In the genomic region with DNA sequence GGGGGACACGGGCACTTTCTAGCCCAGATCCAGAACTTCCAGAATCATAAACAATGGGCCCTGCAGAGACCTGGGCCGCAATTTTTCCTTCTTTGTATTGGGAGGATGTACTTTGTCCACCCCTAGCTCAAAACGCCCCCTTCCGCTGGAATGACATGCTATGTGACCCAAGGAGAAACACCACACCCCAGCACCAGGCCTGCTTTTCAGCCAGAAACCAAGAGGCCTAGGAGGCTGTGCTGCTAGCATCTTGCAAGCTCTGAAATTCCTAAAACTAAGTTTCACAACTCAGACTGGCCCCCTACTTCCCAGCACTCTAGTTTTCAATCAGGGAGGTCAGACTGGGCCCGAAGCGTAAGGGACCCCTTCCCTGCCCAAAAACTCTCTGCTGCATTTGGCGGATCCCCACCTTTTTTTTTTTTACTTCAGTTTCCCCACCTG, we compare ENCODE assay signal across 8 cellular contexts. TPM values are rescaled to one million over a fixed set of nuclear protein-coding genes. Genes with fewer than 3 reads are reported as not detected.
DNase-seq lines count a peak whose midpoint lies in the region; ATAC-seq and TF ChIP-seq lines count a peak whose summit lies in the region.

No MANE protein-coding gene starts in this region.

- H3K9me3 ChIP-seq in OCI-LY3 (ENCODE audit: insufficient read depth, low read length), result no peaks in the 10 kb centered on the region

- no peaks in the 10 kb centered on the region for H4K20me1 ChIP-seq in OCI-LY3 (ENCODE audit: insufficient read depth, low read length)

- ATAC-seq in HG03565 (IDR thresholded peaks at IDR 0.05; ENCODE audit: unreplicated experiment) (no peak), GM19324 (IDR thresholded peaks at IDR 0.05; ENCODE audit: low FRiP score, unreplicated experiment) (no peak)

- H3K27me3 ChIP-seq in OCI-LY3 (ENCODE audit: low read depth, low read length), result no peaks in the 10 kb centered on the region
- no peaks in the 10 kb centered on the region for H3K27me3 ChIP-seq in brain microvascular endothelial cell (replicated peaks)
- no peaks in the 10 kb centered on the region for H3K27me3 ChIP-seq in kidney epithelial cell (ENCODE audit: control insufficient read depth, insufficient read depth, low read length)

- in situ Hi-C loops in brain microvascular endothelial cell (cut with HindIII; ENCODE audit: low pct_ligation_motif_present, low sequenced_read_pairs), result no loop called here

- H3K4me2 ChIP-seq in OCI-LY3 (ENCODE audit: low read length), result peak overlapping the region; percentile 94

- TF ChIP-seq CTCF in OCI-LY3 (IDR thresholded peaks at IDR 0.05; ENCODE audit: low read depth, low read length), result peak; percentile 49
- TF ChIP-seq CTCF in brain microvascular endothelial cell (IDR thresholded peaks at IDR 0.05; ENCODE audit: low read depth, low read length, missing control alignments), result peak; percentile 51
- TF ChIP-seq CTCF in kidney epithelial cell (IDR thresholded peaks at IDR 0.05; ENCODE audit: insufficient read depth, low read length, poor library complexity, severe bottlenecking), result peak; percentile 33

- H3K36me3 ChIP-seq in OCI-LY3 (replicated peaks; ENCODE audit: low read depth, low read length) (peaks cover 15% of the 10 kb centered on the region), brain microvascular endothelial cell (replicated peaks) (no peaks in the 10 kb centered on the region), kidney epithelial cell (ENCODE audit: control insufficient read depth, insufficient read depth, low read length) (peaks cover 1% of the 10 kb centered on the region)

- H3K4me1 ChIP-seq in OCI-LY3 (ENCODE audit: low read length), result peaks cover 16% of the 10 kb centered on the region

- H3K4me3 ChIP-seq in OCI-LY3 (ENCODE audit: low read length), result peak overlapping the region; percentile 82
- peak overlapping the region; percentile 85 for H3K4me3 ChIP-seq in brain microvascular endothelial cell (ENCODE audit: low read depth, low read length)
- H3K4me3 ChIP-seq in kidney epithelial cell (ENCODE audit: low read depth, low read length), result peak overlapping the region; percentile 65

- DNase-seq in COLO668 (lab: John Stamatoyannopoulos, UW; ENCODE audit: unreplicated experiment), result peak; percentile 63
- DNase-seq in H4 (ENCODE audit: low spot score), result peak; percentile 48
- DNase-seq in brain microvascular endothelial cell, result peak; percentile 64
- no peak for DNase-seq in kidney epithelial cell (ENCODE audit: low read depth)
- peak; percentile 76 for DNase-seq in stimulated activated CD8-positive, alpha-beta memory T cell treated with anti-CD3 and anti-CD28 coated beads, Interleukin-4, amount 100 ng/mL, for 48 hours

- peak overlapping the region; percentile 67 for H3K27ac ChIP-seq in OCI-LY3 (ENCODE audit: low read length)
- peak overlapping the region; percentile 76 for H3K27ac ChIP-seq in brain microvascular endothelial cell

- peak overlapping the region; percentile 92 for H3K9ac ChIP-seq in OCI-LY3 (ENCODE audit: low read length)

- H3K79me2 ChIP-seq in OCI-LY3 (ENCODE audit: low read length), result peaks cover 47% of the 10 kb centered on the region

- no peak overlapping the region for H2AFZ ChIP-seq in OCI-LY3 (ENCODE audit: low read depth, low read length)

RNA-seq across cellular contexts. Expression of a gene that starts 0.5 kb away (rescaled TPM):
- total RNA-seq in H4 (2014; rRNA removed; shearing (Covaris generic)), result 349 and 397 TPM in 2 replicates
- 333 and 367 TPM in 2 replicates for total RNA-seq in kidney epithelial cell

RNA-seq across cellular contexts. Expression of a gene that starts 18.1 kb away (rescaled TPM):
- 2.9 and 12.1 TPM in 2 replicates for total RNA-seq in H4 (2014; rRNA removed; shearing (Covaris generic))
- 28.8 and 34.4 TPM in 2 replicates for total RNA-seq in kidney epithelial cell

RNA-seq across cellular contexts. Expression of a gene that starts 40.9 kb away (rescaled TPM):
- 29.1 and 86.4 TPM in 2 replicates for total RNA-seq in H4 (2014; rRNA removed; shearing (Covaris generic))
- 253 and 262 TPM in 2 replicates for total RNA-seq in kidney epithelial cell

RNA-seq across cellular contexts. Expression of a gene that starts 48.1 kb away (rescaled TPM):
- total RNA-seq in H4 (2014; rRNA removed; shearing (Covaris generic)), result 0.62 and 1.0 TPM in 2 replicates
- total RNA-seq in kidney epithelial cell, result 0.13 and 0.21 TPM in 2 replicates
